ENCODE assay signal across 24 cellular contexts in the genomic region with DNA sequence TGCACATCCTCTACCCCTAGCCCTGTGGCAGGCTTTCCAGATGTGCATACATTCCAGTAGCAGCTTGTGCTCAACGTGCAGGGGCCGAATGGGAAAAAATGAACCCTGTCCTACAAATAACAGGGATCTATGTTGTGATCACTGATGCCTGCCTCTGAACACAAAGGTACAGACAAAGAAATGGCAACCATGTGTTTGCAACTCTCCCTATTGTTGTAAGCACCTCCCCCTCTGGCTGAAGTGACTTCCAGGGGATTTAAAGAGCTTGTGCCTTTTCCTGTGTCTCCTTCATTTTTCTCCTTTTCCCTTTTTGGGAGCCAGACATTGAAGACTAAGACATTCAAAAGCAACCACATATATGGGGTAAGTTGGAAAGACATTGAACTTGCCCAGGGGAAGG. TPM values are rescaled to one million over a fixed set of nuclear protein-coding genes. Genes with fewer than 3 reads are reported as not detected.
DNase-seq lines count a peak whose midpoint lies in the region; ATAC-seq and TF ChIP-seq lines count a peak whose summit lies in the region.
"Had no signal": no experiment of that assay in that cellular context is flagged by ENCODE, and none has a peak within 500 bp of the region (broad histone marks: within the 10 kb centered on the region; RNA-seq: fewer than 3 reads in every experiment).

No MANE protein-coding gene starts in this region.

- no peaks in the 10 kb centered on the region for H3K27me3 Mint-ChIP-seq in activated T-cell treated with anti-CD3 and anti-CD28 coated beads, Interleukin-2, amount 50 U/mL, for 24 hours
- no peaks in the 10 kb centered on the region for H3K27me3 Mint-ChIP-seq in activated T-cell treated with anti-CD3 and anti-CD28 coated beads, Interleukin-2, amount 50 U/mL, for 4 hours (ENCODE audit: low read depth)
- peaks cover 2% of the 10 kb centered on the region for H3K27me3 Mint-ChIP-seq in endodermal cell (ENCODE audit: insufficient read depth)
- H3K27me3 Mint-ChIP-seq: activated naive CD8-positive, alpha-beta T cell treated with anti-CD3 and anti-CD28 coated beads, Interleukin-2, amount 10 ng/mL, durations not matched to agents 7 days and 5 days had no signal

- no peak overlapping the region for H3K27ac ChIP-seq in IMR-90 (ENCODE audit: insufficient read depth, low read length)
- H3K27ac ChIP-seq in endodermal cell (ENCODE audit: low read depth, low read length): no peak overlapping the region
- peak overlapping the region in 5 of 8 donors; percentile 29 to 78 (median 74) for H3K27ac ChIP-seq in spleen
- H3K27ac ChIP-seq in substantia nigra (ENCODE audit: low read depth, low read length, poor library complexity, severe bottlenecking): no peak overlapping the region
- no peak overlapping the region for H3K27ac ChIP-seq in osteoblast (ENCODE audit: low read depth, low read length)
- H3K27ac ChIP-seq: body of pancreas, C4-2B, foreskin keratinocyte, SJSA1, suprapubic skin had no signal

- no peak for DNase-seq in activated T-cell treated with anti-CD3 and anti-CD28 coated beads, Interleukin-2, amount 50 U/mL, for 24 hours
- DNase-seq in activated T-cell treated with anti-CD3 and anti-CD28 coated beads, Interleukin-2, amount 50 U/mL, for 4 hours: no peak
- DNase-seq in IMR-90 (no peak), endodermal cell (no peak), spleen (no peak), substantia nigra (lab: John Stamatoyannopoulos, UW) (no peak), osteoblast (ENCODE audit: insufficient read length, low spot score, missing footprints) (no peak)
- no peak for DNase-seq in activated CD4-positive, CD25-positive, alpha-beta regulatory T cell treated with anti-CD3 and anti-CD28 coated beads, Interleukin-2, amount 50 U/mL, for 72 hours
- DNase-seq: activated CD4-positive, alpha-beta T cell treated with anti-CD3 and anti-CD28 coated beads for 1 hour; activated naive CD8-positive, alpha-beta T cell treated with anti-CD3 and anti-CD28 coated beads, Interleukin-2, amount 10 ng/mL, durations not matched to agents 7 days and 5 days; body of pancreas; cortex of kidney; DMS153; foreskin keratinocyte; hippocampal formation; NCI-H1417 treated with DMSO at 0.1 percent for 48 hours; NCI-H82; nephron progenitor cell; stimulated activated CD8-positive, alpha-beta memory T cell treated with anti-CD3 and anti-CD28 coated beads, Interleukin-4, amount 100 ng/mL, for 48 hours; uterus had no signal

- H3K4me2 ChIP-seq in IMR-90 (ENCODE audit: low read depth, low read length) (no peak overlapping the region), osteoblast (ENCODE audit: insufficient read depth, low read length) (no peak overlapping the region)

- H3K4me3 ChIP-seq in IMR-90 (ENCODE audit: insufficient read depth, low read depth, low read length) (no peak overlapping the region), endodermal cell (ENCODE audit: low read length) (peak overlapping the region; percentile 30), spleen (no peak overlapping the region), osteoblast (ENCODE audit: insufficient read depth, low read length) (no peak overlapping the region)
- H3K4me3 ChIP-seq: body of pancreas, HAP-1, SJSA1, suprapubic skin, uterus had no signal

- no peaks in the 10 kb centered on the region for H3K36me3 ChIP-seq in IMR-90 (ENCODE audit: control insufficient read depth, insufficient read depth, low read length)
- no peaks in the 10 kb centered on the region for H3K36me3 ChIP-seq in endodermal cell (ENCODE audit: control insufficient read depth, insufficient read depth, low read length)
- H3K36me3 ChIP-seq in spleen: peaks cover 0 to 8% (median 0%) of the 10 kb centered on the region in 6 donors
- H3K36me3 ChIP-seq in osteoblast (ENCODE audit: insufficient read depth, low read length): no peaks in the 10 kb centered on the region
- H3K36me3 ChIP-seq: HAP-1, SJSA1, suprapubic skin, uterus had no signal

- dilution Hi-C loops in IMR-90 (cut with HindIII; ENCODE audit: low sequenced_read_pairs, unreplicated experiment): no loop called here

- peak overlapping the region; percentile 1 for H2AFZ ChIP-seq in IMR-90 (replicated peaks; ENCODE audit: low read length, poor library complexity)
- H2AFZ ChIP-seq in osteoblast (ENCODE audit: low read length): no peak overlapping the region

- ATAC-seq in activated T-cell treated with anti-CD3 and anti-CD28 coated beads, Interleukin-2, amount 50 U/mL, for 4 hours: no peak
- ATAC-seq in IMR-90 (ENCODE audit: low read depth): no peak
- ATAC-seq: body of pancreas, foreskin keratinocyte had no signal

- peak overlapping the region; percentile 77 for H3K27ac Mint-ChIP-seq in activated T-cell treated with anti-CD3 and anti-CD28 coated beads, Interleukin-2, amount 50 U/mL, for 24 hours
- H3K27ac Mint-ChIP-seq in endodermal cell: peak overlapping the region; percentile 26
- H3K27ac Mint-ChIP-seq: activated naive CD8-positive, alpha-beta T cell treated with anti-CD3 and anti-CD28 coated beads, Interleukin-2, amount 10 ng/mL, durations not matched to agents 7 days and 5 days; nephron progenitor cell had no signal

- H3K18ac ChIP-seq in IMR-90 (ENCODE audit: low read depth, low read length): peak overlapping the region; percentile 29; the same call in 1 of the 2 replicates

- intact Hi-C loops in IMR-90 (cut with micrococcal nuclease) (no loop called here), spleen (cut with DNase I; ENCODE audit: low total_unique reads) (no loop called here)

- no peak overlapping the region; the same call in 1 of the 2 replicates for H4K91ac ChIP-seq in IMR-90 (ENCODE audit: insufficient read depth, low read depth, low read length)

- H3K23ac ChIP-seq in IMR-90 (ENCODE audit: low read depth, low read length): no peak overlapping the region

- H2BK15ac ChIP-seq in IMR-90 (ENCODE audit: low read depth, low read length): peak overlapping the region; percentile 20; the same call in 1 of the 3 replicates

- peak overlapping the region; percentile 78 for H2BK20ac ChIP-seq in IMR-90 (ENCODE audit: low read depth, low read length)

- peak overlapping the region; percentile 72 for H2BK120ac ChIP-seq in IMR-90 (ENCODE audit: low read depth, low read length)

- H3K9me3 Mint-ChIP-seq in activated T-cell treated with anti-CD3 and anti-CD28 coated beads, Interleukin-2, amount 50 U/mL, for 24 hours: peaks cover 12% of the 10 kb centered on the region
- H3K9me3 Mint-ChIP-seq in activated T-cell treated with anti-CD3 and anti-CD28 coated beads, Interleukin-2, amount 50 U/mL, for 4 hours: peaks cover 9% of the 10 kb centered on the region
- H3K9me3 Mint-ChIP-seq in endodermal cell: peaks cover 7% of the 10 kb centered on the region

- no peaks in the 10 kb centered on the region for H3K4me1 ChIP-seq in IMR-90 (ENCODE audit: control insufficient read depth, insufficient read depth, low read length)
- no peaks in the 10 kb centered on the region for H3K4me1 ChIP-seq in endodermal cell (ENCODE audit: control insufficient read depth, insufficient read depth, low read length)
- H3K4me1 ChIP-seq in spleen: peaks cover 45 to 90% (median 56%) of the 10 kb centered on the region in 6 donors
- peaks cover 2% of the 10 kb centered on the region for H3K4me1 ChIP-seq in osteoblast (ENCODE audit: insufficient read depth, low read length)
- H3K4me1 ChIP-seq: foreskin keratinocyte, HAP-1, uterus had no signal

- H3K79me2 ChIP-seq in osteoblast (ENCODE audit: insufficient read depth, low read length): no peaks in the 10 kb centered on the region

- H3K4ac ChIP-seq in IMR-90 (ENCODE audit: low read depth, low read length): peak overlapping the region; percentile 62; the same call in 1 of the 2 replicates

- H2AK5ac ChIP-seq in IMR-90 (ENCODE audit: low read depth, low read length): peak overlapping the region; percentile 29; the same call in 1 of the 2 replicates

- TF ChIP-seq CTCF in IMR-90 (conservative IDR thresholded peaks at IDR 0.05; ENCODE audit: low read depth, low read length) (no peak), endodermal cell (conservative IDR thresholded peaks at IDR 0.05) (no peak), spleen (IDR thresholded peaks at IDR 0.05 in 8 of 11, conservative IDR thresholded peaks at IDR 0.05 in 3 of 11) (no peak), osteoblast (IDR thresholded peaks at IDR 0.05; ENCODE audit: extremely low read depth, low read depth, low read length) (no peak)

- no peaks in the 10 kb centered on the region for H3K27me3 ChIP-seq in IMR-90 (ENCODE audit: control insufficient read depth, insufficient read depth, low read length)
- H3K27me3 ChIP-seq in endodermal cell (ENCODE audit: control insufficient read depth, insufficient read depth, low read length, poor library complexity, severe bottlenecking): no peaks in the 10 kb centered on the region
- no peaks in the 10 kb centered on the region for H3K27me3 ChIP-seq in spleen (replicated peaks in 1 of 7)
- peaks cover 17% of the 10 kb centered on the region for H3K27me3 ChIP-seq in osteoblast (ENCODE audit: insufficient read depth, low read length)
- H3K27me3 ChIP-seq: body of pancreas, foreskin keratinocyte, SJSA1, suprapubic skin, uterus had no signal

- H3K9ac ChIP-seq in IMR-90 (ENCODE audit: low read depth, low read length): no peak overlapping the region
- H3K9ac ChIP-seq in endodermal cell (ENCODE audit: extremely low read depth, low read length, poor library complexity, severe bottlenecking): no peak overlapping the region

- H3K14ac ChIP-seq in IMR-90 (replicated peaks; ENCODE audit: low read depth, low read length): no peak overlapping the region

- in situ Hi-C loops in IMR-90 (cut with MboI; ENCODE audit: low sequenced_read_pairs): no loop called here

- peaks cover 70% of the 10 kb centered on the region for H3K36me3 Mint-ChIP-seq in activated T-cell treated with anti-CD3 and anti-CD28 coated beads, Interleukin-2, amount 50 U/mL, for 24 hours (ENCODE audit: low read depth)
- H3K36me3 Mint-ChIP-seq in activated T-cell treated with anti-CD3 and anti-CD28 coated beads, Interleukin-2, amount 50 U/mL, for 4 hours (ENCODE audit: insufficient read depth): peaks cover 42% of the 10 kb centered on the region
- H3K36me3 Mint-ChIP-seq in endodermal cell (ENCODE audit: low read depth): no peaks in the 10 kb centered on the region

- TF ChIP-seq POLR2A in IMR-90 (IDR thresholded peaks at IDR 0.05; ENCODE audit: low read depth, low read length) (no peak), spleen (IDR thresholded peaks at IDR 0.05) (no peak)

- H3K9me3 ChIP-seq in IMR-90 (ENCODE audit: control insufficient read depth, insufficient read depth, low read length) (no peaks in the 10 kb centered on the region), endodermal cell (ENCODE audit: control insufficient read depth, low read length) (peaks cover 11% of the 10 kb centered on the region), spleen (no peaks in the 10 kb centered on the region), osteoblast (ENCODE audit: low read depth, low read length) (no peaks in the 10 kb centered on the region)
- H3K9me3 ChIP-seq: body of pancreas, HAP-1, SJSA1, suprapubic skin, uterus had no signal

- H3K56ac ChIP-seq in IMR-90 (ENCODE audit: extremely low read depth, insufficient read depth, low read length): no peak overlapping the region

- no peak overlapping the region for H2BK5ac ChIP-seq in IMR-90 (ENCODE audit: low read depth, low read length, poor library complexity, severe bottlenecking)

- no peak overlapping the region for H2AK9ac ChIP-seq in IMR-90 (replicated peaks; ENCODE audit: low read depth, low read length, poor library complexity)

- peaks cover 92% of the 10 kb centered on the region for H3K4me1 Mint-ChIP-seq in activated T-cell treated with anti-CD3 and anti-CD28 coated beads, Interleukin-2, amount 50 U/mL, for 24 hours (ENCODE audit: low read depth)
- peaks cover 90% of the 10 kb centered on the region for H3K4me1 Mint-ChIP-seq in activated T-cell treated with anti-CD3 and anti-CD28 coated beads, Interleukin-2, amount 50 U/mL, for 4 hours (ENCODE audit: low read depth)
- H3K4me1 Mint-ChIP-seq in endodermal cell: peaks cover 7% of the 10 kb centered on the region

- POLR2A ChIA-PET in IMR-90 (lab: Charles Lee; ENCODE audit: unreplicated experiment): no interaction called here

- no peaks in the 10 kb centered on the region; the same call in 1 of the 2 replicates for H3K9me1 ChIP-seq in IMR-90 (ENCODE audit: insufficient read depth, low read length)

- no peaks in the 10 kb centered on the region for H4K20me1 ChIP-seq in IMR-90 (ENCODE audit: insufficient read depth, low read length)
- no peaks in the 10 kb centered on the region for H4K20me1 ChIP-seq in osteoblast (ENCODE audit: insufficient read depth, low read length)

- CTCF ChIA-PET in IMR-90 (lab: Yijun Ruan, JAX): no interaction called here

- H3K4me3 Mint-ChIP-seq in activated T-cell treated with anti-CD3 and anti-CD28 coated beads, Interleukin-2, amount 50 U/mL, for 24 hours: no peak overlapping the region
- H3K4me3 Mint-ChIP-seq in activated T-cell treated with anti-CD3 and anti-CD28 coated beads, Interleukin-2, amount 50 U/mL, for 4 hours: no peak overlapping the region
- H3K4me3 Mint-ChIP-seq in endodermal cell: no peak overlapping the region
- H3K4me3 Mint-ChIP-seq: activated naive CD8-positive, alpha-beta T cell treated with anti-CD3 and anti-CD28 coated beads, Interleukin-2, amount 10 ng/mL, durations not matched to agents 7 days and 5 days; nephron progenitor cell had no signal

- no TSS peak for BruUV-seq in IMR-90 (replicated peaks; lab: Mats Ljungman, UMichigan)

- H4K8ac ChIP-seq in IMR-90 (ENCODE audit: low read depth in 2 of 2, low read length in 2 of 2): peak overlapping the region in 1 of 2 experiments; percentile 62; a peak in 2 of 4 replicates

- H4K5ac ChIP-seq in IMR-90 (ENCODE audit: low read depth, low read length): 0 out of 2 replicates have a peak overlapping the region, but pooled peaks have one; percentile 22

- no peak for TF ChIP-seq RAD21 in IMR-90 (IDR thresholded peaks at IDR 0.05; ENCODE audit: low read length)

- H3K79me1 ChIP-seq in IMR-90 (ENCODE audit: low read depth in 1 of 2, low read length in 2 of 2): no peaks in the 10 kb centered on the region

- WGBS in IMR-90 (ENCODE audit: extremely low coverage in 2 of 2, insufficient read length in 1 of 2), 2 experiments: no CpG with 5 or more reads among the region's 2 CpGs
- WGBS in endodermal cell (ENCODE audit: insufficient coverage in 1 of 2, insufficient read length in 1 of 2), 2 experiments: 91 to 94% methylated on average over 2 of the region's 2 CpGs
- WGBS in spleen, 5 donors: 84 to 88% (median 86%) methylated on average over 2 of the region's 2 CpGs

RNA-seq across cellular contexts. Expression of a gene that starts 21.6 kb away (rescaled TPM):
- 10 to 100 TPM; 48.6 to 55.7 (median 52.1) TPM for total RNA-seq in activated T-cell treated with anti-CD3 and anti-CD28 coated beads, Interleukin-2, amount 50 U/mL, for 4 hours
- total RNA-seq in IMR-90 (2012; rRNA removed) (0.28 and 0.36 TPM in 2 replicates), endodermal cell (1 to 10 TPM in 1 of 2 donors, under 1 TPM in 1; 0.82 to 2.6 TPM), spleen (100 to 1,000 TPM; 119 to 173 (median 144) TPM), osteoblast (under 0.01 and 0.29 TPM in 2 replicates)
- polyA plus RNA-seq in IMR-90 (2012; rRNA removed) (0.27 and 0.29 TPM in 2 replicates), spleen (100 to 1,000 TPM in 2 of 3 donors, 10 to 100 TPM in 1; 72.0 to 111 (median 103) TPM)
- polyA plus RNA-seq in IMR-90 (2012; cell fraction: cytosol; rRNA removed): 0.24 and 0.30 TPM in 2 replicates
- polyA plus RNA-seq in IMR-90 (2012; cell fraction: nucleus; rRNA removed; ENCODE audit: low replicate concordance): 0.14 and 0.45 TPM in 2 replicates
- 1.6 TPM for polyA plus RNA-seq in endodermal cell (2013, experiment 1 of 2)
- 1.6 TPM for polyA plus RNA-seq in endodermal cell (2013, experiment 2 of 2)
- total RNA-seq: SJSA1 had no signal

Comparison
In these comparisons a context has a peak if more than half of its experiments do, and no peak if none do; other contexts are left out.
1. H3K27ac ChIP-seq: peak in spleen (5 of 8); none in IMR-90 (single experiment), endodermal cell (single experiment), substantia nigra (single experiment) and osteoblast (single experiment).
2. RNA of a gene that starts 21.6 kb away (total RNA-seq): 119 to 173 TPM in spleen and 48.6 to 55.7 TPM in activated T-cell treated with anti-CD3 and anti-CD28 coated beads, Interleukin-2, amount 50 U/mL, for 4 hours; 0.82 to 2.6 TPM in endodermal cell, 0.28 to 0.36 TPM in IMR-90 and under 0.01 to 0.29 TPM in osteoblast; every median in the first group is over 10 times any median in the second.